Comparison of ENCODE assay signal across 1 cellular context in genomic region chr15:80168421-80168820, GRCh38.
TF ChIP-seq lines count a peak whose summit lies in the region.

No MANE protein-coding gene starts in this region.

TF ChIP-seq in WTC11, 78 proteins besides CTCF, POLR2A, EP300 and RAD21 (continued from another document):
- TF ChIP-seq MXD4 (CRISPR knock-in tag; IDR thresholded peaks at IDR 0.05; ENCODE audit: borderline replicate concordance), result no peak
- no peak for TF ChIP-seq ZNF138 (CRISPR knock-in tag; conservative IDR thresholded peaks at IDR 0.05)
